Comparison of ENCODE assay signal across 8 cellular contexts in the genomic region with DNA sequence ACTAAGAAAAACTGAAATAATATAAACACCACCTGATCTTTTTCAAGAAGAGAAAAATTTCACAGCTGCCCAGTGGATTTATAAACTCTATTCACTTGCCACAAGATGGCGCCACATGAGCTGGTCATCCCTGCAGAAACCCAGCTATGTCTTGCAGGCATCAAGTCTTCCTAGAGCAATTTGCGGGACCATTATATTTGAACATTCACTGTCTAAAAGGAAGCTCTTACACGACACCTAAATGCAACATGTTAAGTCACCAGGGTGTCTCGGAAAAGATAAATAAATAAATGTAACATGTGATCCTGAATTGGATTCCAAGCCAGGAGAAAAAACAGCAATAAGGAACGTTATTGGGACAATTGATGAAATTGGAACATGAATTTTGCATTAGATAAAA. TPM values are rescaled to one million over a fixed set of nuclear protein-coding genes. Genes with fewer than 3 reads are reported as not detected.
A peak's percentile ranks its signal among the peaks of the same experiment; 100 is the strongest.
DNase-seq lines count a peak whose midpoint lies in the region; ATAC-seq and TF ChIP-seq lines count a peak whose summit lies in the region.

No MANE protein-coding gene starts in this region.

- H3K4me1 Mint-ChIP-seq in activated CD4-positive, alpha-beta memory T cell treated with anti-CD3 and anti-CD28 coated beads for 36 hours (ENCODE audit: low read depth) = no peaks in the 10 kb centered on the region

- no peak overlapping the region for H3K27ac Mint-ChIP-seq in activated CD4-positive, alpha-beta memory T cell treated with anti-CD3 and anti-CD28 coated beads for 36 hours

- no peaks in the 10 kb centered on the region for H3K9me3 ChIP-seq in BE2C

- H3K4me1 ChIP-seq in BE2C = no peaks in the 10 kb centered on the region

- H3K36me3 ChIP-seq in BE2C = no peaks in the 10 kb centered on the region

- no peak overlapping the region for H3K4me3 Mint-ChIP-seq in activated CD4-positive, alpha-beta memory T cell treated with anti-CD3 and anti-CD28 coated beads for 36 hours

- H3K27me3 ChIP-seq in BE2C = no peaks in the 10 kb centered on the region

- H3K36me3 Mint-ChIP-seq in activated CD4-positive, alpha-beta memory T cell treated with anti-CD3 and anti-CD28 coated beads for 36 hours = no peaks in the 10 kb centered on the region

- CTCF ChIA-PET in activated CD4-positive, alpha-beta memory T cell treated with anti-CD3 and anti-CD28 coated beads for 36 hours (lab: Charles Lee) = interaction anchor here (0.6 to 2.2 kb wide), 48 partner anchors 9 to 1225 kb away, joined by 3 to 28 read pairs (median 4); partner anchors contain the start of genes BLVRB, C19orf47, LTBP4 and PLD3

- POLR2A ChIA-PET in activated CD4-positive, alpha-beta memory T cell treated with anti-CD3 and anti-CD28 coated beads for 36 hours (lab: Charles Lee) = no interaction called here

- H3K27me3 Mint-ChIP-seq in activated CD4-positive, alpha-beta memory T cell treated with anti-CD3 and anti-CD28 coated beads for 36 hours = no peaks in the 10 kb centered on the region

- H3K9me3 Mint-ChIP-seq in activated CD4-positive, alpha-beta memory T cell treated with anti-CD3 and anti-CD28 coated beads for 36 hours = no peaks in the 10 kb centered on the region

- TF ChIP-seq CTCF in BE2C (IDR thresholded peaks at IDR 0.05; ENCODE audit: low read depth, low read length) (peak; percentile 84), HFF-Myc (IDR thresholded peaks at IDR 0.05; ENCODE audit: low read depth, low read length, missing control alignments) (peak; percentile 75)

- DNase-seq in BE2C (peak; percentile 85), HFF-Myc (ENCODE audit: extremely low read depth, low read depth) (peak; percentile 58), NCI-H82 (lab: John Stamatoyannopoulos, UW) (peak; percentile 91), midbrain (lab: John Stamatoyannopoulos, UW) (peak; percentile 82)
- DNase-seq in activated CD4-positive, alpha-beta memory T cell treated with anti-CD3 and anti-CD28 coated beads for 36 hours = peak; percentile 81
- peak; percentile 48 for DNase-seq in effector CD8-positive, alpha-beta T cell (lab: John Stamatoyannopoulos, UW)
- DNase-seq in stimulated activated CD8-positive, alpha-beta memory T cell treated with anti-CD3 and anti-CD28 coated beads, Interleukin-4, amount 100 ng/mL, for 1 hour (ENCODE audit: low read depth in 2 of 2, low spot score in 1 of 2) = peak; percentile 38 to 50

- no peak overlapping the region for H3K4me3 ChIP-seq in BE2C (ENCODE audit: low read depth, low read length)
- no peak overlapping the region for H3K4me3 ChIP-seq in HFF-Myc (replicated peaks; ENCODE audit: low read depth, low read length)

- no peak for ATAC-seq in HG02678 (IDR thresholded peaks at IDR 0.05; ENCODE audit: unreplicated experiment)

- intact Hi-C loops in activated CD4-positive, alpha-beta memory T cell treated with anti-CD3 and anti-CD28 coated beads for 36 hours (cut with micrococcal nuclease) = loop anchor here (2.0 to 10.0 kb wide), 2 partner anchors 219 to 293 kb away; no protein-coding TSS in a partner anchor

RNA-seq across cellular contexts. Expression of gene AKT2, which starts 20.3 kb away (rescaled TPM):
- polyA plus RNA-seq in BE2C (2012; ENCODE audit: insufficient read depth, insufficient read length, low read depth) = 226 TPM
- 100 to 1,000 TPM; 126 to 127 TPM for total RNA-seq in activated CD4-positive, alpha-beta memory T cell treated with anti-CD3 and anti-CD28 coated beads for 36 hours

RNA-seq across cellular contexts. Expression of gene C19orf47, which starts 42.8 kb away (rescaled TPM):
- 42.7 TPM for polyA plus RNA-seq in BE2C (2012; ENCODE audit: insufficient read depth, insufficient read length, low read depth)
- total RNA-seq in activated CD4-positive, alpha-beta memory T cell treated with anti-CD3 and anti-CD28 coated beads for 36 hours = 10 to 100 TPM; 18.3 to 20.8 TPM

RNA-seq across cellular contexts. Expression of gene PLD3, which starts 43.1 kb away (rescaled TPM):
- 820 TPM for polyA plus RNA-seq in BE2C (2012; ENCODE audit: insufficient read depth, insufficient read length, low read depth)
- total RNA-seq in activated CD4-positive, alpha-beta memory T cell treated with anti-CD3 and anti-CD28 coated beads for 36 hours = 10 to 100 TPM; 70.9 to 73.4 TPM
